Comparison of ENCODE assay signal across 21 cellular contexts in the genomic region with DNA sequence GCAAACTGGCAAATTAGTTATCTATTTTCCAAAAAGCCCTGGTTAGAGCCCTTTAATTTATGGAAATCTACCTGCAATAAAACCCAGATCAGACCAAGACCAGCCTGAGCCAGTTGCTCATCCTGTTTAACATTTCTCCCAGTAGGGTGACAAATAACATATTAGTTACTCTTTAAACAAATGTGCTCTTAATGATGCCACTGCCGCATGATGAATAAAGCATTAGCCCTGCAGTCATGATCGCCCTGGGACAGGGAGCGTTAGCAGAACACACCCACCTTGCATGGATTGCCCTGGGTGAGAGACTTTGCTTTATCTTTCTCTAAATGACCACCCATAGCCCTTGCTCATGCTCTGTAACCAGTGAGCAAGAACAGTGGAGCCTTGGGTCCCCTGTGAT.
A peak's percentile ranks its signal among the peaks of the same experiment; 100 is the strongest.
DNase-seq lines count a peak whose midpoint lies in the region; ATAC-seq and TF ChIP-seq lines count a peak whose summit lies in the region.
"Had no signal": no experiment of that assay in that cellular context is flagged by ENCODE, and none has a peak within 500 bp of the region (broad histone marks: within the 10 kb centered on the region; RNA-seq: fewer than 3 reads in every experiment).

No MANE protein-coding gene starts in this region.

- H3K27ac Mint-ChIP-seq in WTC11 = 0 out of 2 replicates have a peak overlapping the region, but pooled peaks have one; percentile 38
- H3K27ac Mint-ChIP-seq: B cell, CD14-positive monocyte, T-helper 17 cell had no signal

- peaks cover 16% of the 10 kb centered on the region for H3K9me3 Mint-ChIP-seq in WTC11

- peaks cover 0 to 4% of the 10 kb centered on the region in 2 donors for H3K4me1 ChIP-seq in aorta (ENCODE audit: control insufficient read depth in 1 of 2, insufficient read depth in 2 of 2, low read length in 2 of 2)

- intact Hi-C loops in aorta (cut with DNase I) = no loop called here

- CTCF ChIA-PET in WTC11 (lab: Charles Lee) = no interaction called here

- H3K36me3 ChIP-seq in aorta (ENCODE audit: control insufficient read depth in 1 of 2, insufficient read depth in 2 of 2, low read length in 1 of 2) = no peaks in the 10 kb centered on the region
- H3K36me3 ChIP-seq: SJCRH30 had no signal

- no peak overlapping the region for H3K4me3 Mint-ChIP-seq in WTC11
- H3K4me3 Mint-ChIP-seq: B cell, CD14-positive monocyte, T-helper 17 cell had no signal

- no peaks in the 10 kb centered on the region for H3K27me3 ChIP-seq in aorta (ENCODE audit: control insufficient read depth in 1 of 2, insufficient read depth in 2 of 2, low read length in 1 of 2)
- H3K27me3 ChIP-seq: SJCRH30 had no signal

- H3K27me3 Mint-ChIP-seq in WTC11 (ENCODE audit: low read depth) = no peaks in the 10 kb centered on the region
- H3K27me3 Mint-ChIP-seq: B cell had no signal

- peaks cover 34% of the 10 kb centered on the region for H3K4me1 Mint-ChIP-seq in WTC11
- H3K4me1 Mint-ChIP-seq: B cell, CD14-positive monocyte, T-helper 17 cell had no signal

- POLR2A ChIA-PET in WTC11 (lab: Charles Lee) = no interaction called here

- ATAC-seq in WTC11 (no peak), aorta (ENCODE audit: low FRiP score) (no peak)
- ATAC-seq: K562, PC-3, SK-N-SH treated with all-trans-retinoic acid at 6 μM for 48 hours, T-helper 17 cell had no signal

- H3K9me3 ChIP-seq in aorta (ENCODE audit: control insufficient read depth, low read length) = no peaks in the 10 kb centered on the region
- H3K9me3 ChIP-seq: SJCRH30 had no signal

- H3K27ac ChIP-seq in aorta (ENCODE audit: low read depth in 1 of 2, low read length in 2 of 2) = no peak overlapping the region
- H3K27ac ChIP-seq: 22Rv1, SJCRH30 had no signal

- H3K36me3 Mint-ChIP-seq in WTC11 = peaks cover 7% of the 10 kb centered on the region; the same call in 1 of the 2 replicates
- H3K36me3 Mint-ChIP-seq: CD14-positive monocyte had no signal

- no peak overlapping the region for H3K4me3 ChIP-seq in aorta (ENCODE audit: low read length in 2 of 2)
- H3K4me3 ChIP-seq: K562, SJCRH30 had no signal

- no peak for TF ChIP-seq CTCF in WTC11 (IDR thresholded peaks at IDR 0.05)

- 98 to 99% methylated on average over 3 of the region's 3 CpGs for WGBS in aorta, 2 donors

- DNase-seq in DMS53 (lab: John Stamatoyannopoulos, UW) = peak; percentile 2
- no peak for DNase-seq in DMS53 treated with DMSO at 0.1 percent for 48 hours (lab: John Stamatoyannopoulos, UW; ENCODE audit: unreplicated experiment)
- DNase-seq in NCI-H146 (lab: John Stamatoyannopoulos, UW) = peak; percentile 42
- no peak for DNase-seq in WTC11 (ENCODE audit: low spot score)
- peak; percentile 54 for DNase-seq in left kidney (ENCODE audit: low read depth, low spot score)
- no peak for DNase-seq in aorta
- DNase-seq in kidney glomerular epithelial cell (lab: John Stamatoyannopoulos, UW) = no peak
- no peak for DNase-seq in NCI-H1048 (lab: John Stamatoyannopoulos, UW)
- DNase-seq: DMS79 treated with DMSO at 0.1 percent for 48 hours, GF-D8, Kasumi-1, NCI-H1694 treated with DMSO at 0.1 percent for 48 hours, NCI-H774, PC-3, SJCRH30, T-helper 17 cell had no signal

TF ChIP-seq in WTC11, 78 proteins besides CTCF, POLR2A, EP300 and RAD21:
- TF ChIP-seq RELA (CRISPR knock-in tag; IDR thresholded peaks at IDR 0.05; ENCODE audit: borderline replicate concordance) = no peak
- TF ChIP-seq, protein P1, sequence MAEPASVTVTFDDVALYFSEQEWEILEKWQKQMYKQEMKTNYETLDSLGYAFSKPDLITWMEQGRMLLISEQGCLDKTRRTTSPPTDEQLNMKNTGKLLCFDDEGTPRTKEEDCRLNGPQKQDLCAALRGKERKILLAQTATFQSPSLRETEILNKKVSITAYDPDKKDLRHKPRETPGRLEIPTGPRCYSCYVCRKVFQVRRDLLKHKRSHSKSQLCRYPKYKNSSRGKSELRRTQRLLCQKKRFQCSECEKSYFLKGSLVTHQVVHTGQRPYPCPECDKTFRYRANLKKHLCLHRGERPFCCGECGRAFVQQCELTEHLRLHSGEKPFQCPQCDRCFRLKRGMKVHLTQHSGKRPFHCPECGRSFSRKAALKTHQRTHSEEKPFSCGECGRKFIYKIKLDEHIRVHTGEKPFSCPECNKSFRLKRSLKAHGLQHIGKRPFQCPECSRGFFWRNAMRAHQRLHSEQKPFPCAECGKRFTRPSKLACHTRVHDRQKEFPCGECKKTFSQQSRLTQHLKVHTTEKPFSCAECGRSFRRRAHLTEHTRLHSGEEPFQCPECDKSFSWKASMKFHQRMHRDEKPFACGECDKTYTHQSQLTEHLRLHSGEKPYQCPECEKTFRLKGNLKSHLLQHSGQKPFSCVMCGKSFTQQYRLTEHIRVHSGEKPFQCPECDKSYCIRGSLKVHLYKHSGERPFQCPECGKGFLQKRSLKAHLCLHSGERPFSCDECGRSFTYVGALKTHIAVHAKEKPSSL (CRISPR knock-in tag; conservative IDR thresholded peaks at IDR 0.05) = no peak
- TF ChIP-seq, protein P2, sequence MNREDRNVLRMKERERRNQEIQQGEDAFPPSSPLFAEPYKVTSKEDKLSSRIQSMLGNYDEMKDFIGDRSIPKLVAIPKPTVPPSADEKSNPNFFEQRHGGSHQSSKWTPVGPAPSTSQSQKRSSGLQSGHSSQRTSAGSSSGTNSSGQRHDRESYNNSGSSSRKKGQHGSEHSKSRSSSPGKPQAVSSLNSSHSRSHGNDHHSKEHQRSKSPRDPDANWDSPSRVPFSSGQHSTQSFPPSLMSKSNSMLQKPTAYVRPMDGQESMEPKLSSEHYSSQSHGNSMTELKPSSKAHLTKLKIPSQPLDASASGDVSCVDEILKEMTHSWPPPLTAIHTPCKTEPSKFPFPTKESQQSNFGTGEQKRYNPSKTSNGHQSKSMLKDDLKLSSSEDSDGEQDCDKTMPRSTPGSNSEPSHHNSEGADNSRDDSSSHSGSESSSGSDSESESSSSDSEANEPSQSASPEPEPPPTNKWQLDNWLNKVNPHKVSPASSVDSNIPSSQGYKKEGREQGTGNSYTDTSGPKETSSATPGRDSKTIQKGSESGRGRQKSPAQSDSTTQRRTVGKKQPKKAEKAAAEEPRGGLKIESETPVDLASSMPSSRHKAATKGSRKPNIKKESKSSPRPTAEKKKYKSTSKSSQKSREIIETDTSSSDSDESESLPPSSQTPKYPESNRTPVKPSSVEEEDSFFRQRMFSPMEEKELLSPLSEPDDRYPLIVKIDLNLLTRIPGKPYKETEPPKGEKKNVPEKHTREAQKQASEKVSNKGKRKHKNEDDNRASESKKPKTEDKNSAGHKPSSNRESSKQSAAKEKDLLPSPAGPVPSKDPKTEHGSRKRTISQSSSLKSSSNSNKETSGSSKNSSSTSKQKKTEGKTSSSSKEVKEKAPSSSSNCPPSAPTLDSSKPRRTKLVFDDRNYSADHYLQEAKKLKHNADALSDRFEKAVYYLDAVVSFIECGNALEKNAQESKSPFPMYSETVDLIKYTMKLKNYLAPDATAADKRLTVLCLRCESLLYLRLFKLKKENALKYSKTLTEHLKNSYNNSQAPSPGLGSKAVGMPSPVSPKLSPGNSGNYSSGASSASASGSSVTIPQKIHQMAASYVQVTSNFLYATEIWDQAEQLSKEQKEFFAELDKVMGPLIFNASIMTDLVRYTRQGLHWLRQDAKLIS (CRISPR knock-in tag; IDR thresholded peaks at IDR 0.05; ENCODE audit: borderline replicate concordance) = no peak
- no peak for TF ChIP-seq KAT7 (CRISPR knock-in tag; IDR thresholded peaks at IDR 0.05; ENCODE audit: borderline replicate concordance)
- no peak for TF ChIP-seq TEAD4 (CRISPR knock-in tag; IDR thresholded peaks at IDR 0.05)
- no peak for TF ChIP-seq IRF2 (CRISPR knock-in tag; IDR thresholded peaks at IDR 0.05; ENCODE audit: borderline replicate concordance, low read depth)
- no peak for TF ChIP-seq ZNF671 (CRISPR knock-in tag; IDR thresholded peaks at IDR 0.05)
- TF ChIP-seq ATF1 (CRISPR knock-in tag; IDR thresholded peaks at IDR 0.05) = no peak

Comparison
In these comparisons a context has a peak if more than half of its experiments do, and no peak if none do; other contexts are left out.
1. DNase-seq: peak in DMS53 (single experiment), NCI-H146 (single experiment) and left kidney (single experiment); none in DMS53 treated with DMSO at 0.1 percent for 48 hours (single experiment), WTC11 (single experiment), aorta (0 of 2), kidney glomerular epithelial cell (single experiment) and NCI-H1048 (single experiment).